Comparison of ENCODE assay signal across 8 cellular contexts in the genomic region with DNA sequence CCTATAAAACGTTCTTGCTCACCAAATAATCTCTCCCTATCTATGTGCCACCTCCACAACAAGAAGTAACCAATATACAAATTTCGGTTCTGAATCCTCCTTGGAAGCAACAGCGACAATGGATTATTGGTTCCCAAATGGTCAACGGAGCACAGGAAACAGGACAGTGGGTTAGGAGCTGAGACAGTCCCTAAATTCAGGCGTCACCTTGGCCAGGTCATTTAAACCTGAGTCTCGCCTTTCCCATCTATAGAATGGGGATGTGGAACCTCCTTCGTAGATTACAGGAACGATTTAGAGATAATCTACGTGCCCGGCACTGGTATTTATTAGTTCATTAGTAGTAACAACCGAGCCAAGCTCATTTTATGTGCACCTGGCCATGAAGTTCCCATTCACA. TPM values are rescaled to one million over a fixed set of nuclear protein-coding genes. Genes with fewer than 3 reads are reported as not detected.
DNase-seq lines count a peak whose midpoint lies in the region; ATAC-seq and TF ChIP-seq lines count a peak whose summit lies in the region.

No MANE protein-coding gene starts in this region.

- H2BK120ac ChIP-seq in mesenchymal stem cell (ENCODE audit: low read depth, low read length): no peak overlapping the region

- WGBS in mesenchymal stem cell: 70% methylated on average over 11 of the region's 11 CpGs
- 13 to 14% methylated on average over 11 of the region's 11 CpGs for WGBS in aorta, 2 donors

- H2BK15ac ChIP-seq in mesenchymal stem cell (ENCODE audit: low read depth, poor library complexity, severe bottlenecking): no peak overlapping the region

- H3K4me1 ChIP-seq in mesenchymal stem cell (ENCODE audit: control insufficient read depth, insufficient read depth, low read depth, low read length) (peaks cover 19% of the 10 kb centered on the region), aorta (ENCODE audit: control insufficient read depth in 1 of 2, insufficient read depth in 2 of 2, low read length in 2 of 2) (no peaks in the 10 kb centered on the region)

- H3K79me1 ChIP-seq in mesenchymal stem cell (replicated peaks; ENCODE audit: low read length, poor library complexity, severe bottlenecking): peaks cover 13% of the 10 kb centered on the region

- no peak for DNase-seq in stimulated activated naive CD8-positive, alpha-beta T cell treated with anti-CD3 and anti-CD28 coated beads, Interleukin-15, Interleukin-2, amounts not matched to agents 100 U/mL and 50 U/mL, for 24 hours
- DNase-seq in mesenchymal stem cell (no peak), aorta (no peak), H4 (ENCODE audit: low spot score) (no peak), DMS53 treated with DMSO at 0.1 percent for 48 hours (lab: John Stamatoyannopoulos, UW; ENCODE audit: unreplicated experiment) (no peak), GM19240 (ENCODE audit: insufficient read length, low spot score) (no peak)

- peak overlapping the region in 1 of 2 experiments; percentile 88 for H3K4me3 ChIP-seq in mesenchymal stem cell (ENCODE audit: insufficient read depth in 1 of 2, low read depth in 1 of 2, low read length in 2 of 2)
- H3K4me3 ChIP-seq in aorta (ENCODE audit: low read length in 2 of 2): peak overlapping the region; percentile 96 to 97

- no peak overlapping the region for H2BK5ac ChIP-seq in mesenchymal stem cell (ENCODE audit: low read depth, low read length, poor library complexity, severe bottlenecking)

- no peak overlapping the region for H2AFZ ChIP-seq in mesenchymal stem cell (ENCODE audit: low read depth, low read length)

- TF ChIP-seq CTCF in brain (conservative IDR thresholded peaks at IDR 0.05): no peak

- H3K36me3 Mint-ChIP-seq in stimulated activated naive CD8-positive, alpha-beta T cell treated with anti-CD3 and anti-CD28 coated beads, Interleukin-15, Interleukin-2, amounts not matched to agents 100 ng/mL and 50 ng/mL, for 24 hours (ENCODE audit: low read depth): peaks cover 24% of the 10 kb centered on the region
- peaks cover 19% of the 10 kb centered on the region for H3K36me3 Mint-ChIP-seq in brain

- H3K23ac ChIP-seq in mesenchymal stem cell (ENCODE audit: low read length in 2 of 2): peak overlapping the region in 1 of 2 experiments; percentile 50

- H3K18ac ChIP-seq in mesenchymal stem cell (ENCODE audit: low read depth in 1 of 2, low read length in 2 of 2): no peak overlapping the region

- H4K8ac ChIP-seq in mesenchymal stem cell (ENCODE audit: low read length): no peak overlapping the region

- H4K91ac ChIP-seq in mesenchymal stem cell (ENCODE audit: low read length): no peak overlapping the region

- H3K27ac ChIP-seq in mesenchymal stem cell (ENCODE audit: low read length, poor library complexity, severe bottlenecking) (no peak overlapping the region), aorta (ENCODE audit: low read depth in 1 of 2, low read length in 2 of 2) (peak overlapping the region; percentile 78 to 88)

- ATAC-seq in stimulated activated naive CD8-positive, alpha-beta T cell treated with anti-CD3 and anti-CD28 coated beads, Interleukin-15, Interleukin-2, amounts not matched to agents 100 U/mL and 50 U/mL, for 24 hours: no peak
- ATAC-seq in aorta (ENCODE audit: low FRiP score): no peak

- H2BK12ac ChIP-seq in mesenchymal stem cell (ENCODE audit: low read length in 2 of 2): no peak overlapping the region

- H3K4me1 Mint-ChIP-seq in stimulated activated naive CD8-positive, alpha-beta T cell treated with anti-CD3 and anti-CD28 coated beads, Interleukin-15, Interleukin-2, amounts not matched to agents 100 ng/mL and 50 ng/mL, for 24 hours (ENCODE audit: low read depth): peaks cover 29% of the 10 kb centered on the region
- H3K4me1 Mint-ChIP-seq in brain: peaks cover 36% of the 10 kb centered on the region

- H3K27me3 ChIP-seq in mesenchymal stem cell (ENCODE audit: control insufficient read depth in 1 of 2, insufficient read depth in 1 of 2, low read length in 2 of 2): no peaks in the 10 kb centered on the region
- H3K27me3 ChIP-seq in aorta (ENCODE audit: control insufficient read depth in 1 of 2, insufficient read depth in 2 of 2, low read length in 1 of 2): no peaks in the 10 kb centered on the region

- no peaks in the 10 kb centered on the region for H3K9me3 Mint-ChIP-seq in stimulated activated naive CD8-positive, alpha-beta T cell treated with anti-CD3 and anti-CD28 coated beads, Interleukin-15, Interleukin-2, amounts not matched to agents 100 ng/mL and 50 ng/mL, for 24 hours
- H3K9me3 Mint-ChIP-seq in brain: peaks cover 0 to 3% (median 0%) of the 10 kb centered on the region in 5 experiments

- peak overlapping the region; percentile 84 for H3K4me3 Mint-ChIP-seq in stimulated activated naive CD8-positive, alpha-beta T cell treated with anti-CD3 and anti-CD28 coated beads, Interleukin-15, Interleukin-2, amounts not matched to agents 100 ng/mL and 50 ng/mL, for 24 hours
- H3K4me3 Mint-ChIP-seq in brain: peak overlapping the region; percentile 85 to 87 (median 87)

- no peaks in the 10 kb centered on the region for H3K27me3 Mint-ChIP-seq in stimulated activated naive CD8-positive, alpha-beta T cell treated with anti-CD3 and anti-CD28 coated beads, Interleukin-15, Interleukin-2, amounts not matched to agents 100 ng/mL and 50 ng/mL, for 24 hours
- peaks cover 16% of the 10 kb centered on the region for H3K27me3 Mint-ChIP-seq in brain

- peak overlapping the region; percentile 78 for H3K4me2 ChIP-seq in mesenchymal stem cell (ENCODE audit: low read length, poor library complexity, severe bottlenecking)

- H3K4ac ChIP-seq in mesenchymal stem cell (ENCODE audit: low read depth in 1 of 2, low read length in 2 of 2): no peak overlapping the region

- H3K27ac Mint-ChIP-seq in stimulated activated naive CD8-positive, alpha-beta T cell treated with anti-CD3 and anti-CD28 coated beads, Interleukin-15, Interleukin-2, amounts not matched to agents 100 ng/mL and 50 ng/mL, for 24 hours: peak overlapping the region; percentile 78
- peak overlapping the region in 1 of 5 experiments; percentile 60 for H3K27ac Mint-ChIP-seq in brain

- H3K9me3 ChIP-seq in mesenchymal stem cell (ENCODE audit: control insufficient read depth, low read length): no peaks in the 10 kb centered on the region
- H3K9me3 ChIP-seq in aorta (ENCODE audit: control insufficient read depth, low read length): no peaks in the 10 kb centered on the region

- H3K36me3 ChIP-seq in mesenchymal stem cell (ENCODE audit: control insufficient read depth in 1 of 2, insufficient read depth in 2 of 2, low read depth in 1 of 2, low read length in 2 of 2) (peaks cover 0 to 3% of the 10 kb centered on the region in 2 experiments), aorta (ENCODE audit: control insufficient read depth in 1 of 2, insufficient read depth in 2 of 2, low read length in 1 of 2) (peaks cover 0 to 3% of the 10 kb centered on the region in 2 donors)

- no peak overlapping the region for H2AK5ac ChIP-seq in mesenchymal stem cell (ENCODE audit: low read length, severe bottlenecking)

- no peak overlapping the region for H3K14ac ChIP-seq in mesenchymal stem cell (ENCODE audit: low read length in 2 of 2)

- intact Hi-C loops in aorta (cut with DNase I): loop anchor here in 1 of 2 donors (2.0 to 5.0 kb wide), 3 partner anchors 29 to 68 kb away; no protein-coding TSS in a partner anchor

- H3K9ac ChIP-seq in mesenchymal stem cell (ENCODE audit: low read length): peak overlapping the region; percentile 90

RNA-seq across cellular contexts. Expression of gene NT5DC3, which starts 1.1 kb away (rescaled TPM):
- 4.4 TPM for polyA plus RNA-seq in brain (ENCODE audit: insufficient read depth, low read depth, low replicate concordance)
- polyA plus RNA-seq in mesenchymal stem cell (2013, experiment 1 of 2): 2.5 TPM
- 2.4 TPM for polyA plus RNA-seq in mesenchymal stem cell (2013, experiment 2 of 2)
- total RNA-seq in aorta: 100 to 1,000 TPM in 1 of 2 donors, 10 to 100 TPM in 1; 28.1 to 104 TPM
- 10 to 100 TPM in 1 of 2 donors, 1 to 10 TPM in 1; 3.6 to 24.3 TPM for polyA plus RNA-seq in aorta
- 3.2 and 3.7 TPM in 2 replicates for total RNA-seq in H4 (2014; rRNA removed; shearing (Covaris generic))
